Comparison of ENCODE assay signal across 24 cellular contexts in genomic region chrX:103733017-103733416, GRCh38. TPM values are rescaled to one million over a fixed set of nuclear protein-coding genes. Genes with fewer than 3 reads are reported as not detected.
"Had no signal": no experiment of that assay in that cellular context is flagged by ENCODE, and none has a peak within 500 bp of the region (broad histone marks: within the 10 kb centered on the region; RNA-seq: fewer than 3 reads in every experiment).

No MANE protein-coding gene starts in this region.

- H3K4me3 ChIP-seq: left ventricle myocardium inferior, neural progenitor cell, sigmoid colon, testis, upper lobe of left lung had no signal

- H3K4me1 ChIP-seq: sigmoid colon, testis, upper lobe of left lung had no signal

- DNase-seq: activated CD4-positive, alpha-beta memory T cell treated with anti-CD3 and anti-CD28 coated beads, Interleukin-2, amount 10 ng/mL, durations not matched to agents 7 days and 5 days; activated CD4-positive, alpha-beta T cell treated with anti-CD3 and anti-CD28 coated beads, Interleukin-2, amount 10 ng/mL, durations not matched to agents 24 days and 14 days; activated gamma-delta T cell; activated naive CD4-positive, alpha-beta T cell treated with anti-CD3 and anti-CD28 coated beads, Interleukin-2, amount 50 U/mL, for 16 hours; aorta; caudate nucleus; effector CD4-positive, alpha-beta T cell; erythroblast; hippocampal formation; left ventricle myocardium inferior; naive thymus-derived CD4-positive, alpha-beta T cell; retina; sigmoid colon; stimulated activated CD4-positive, alpha-beta T cell treated with anti-CD3 and anti-CD28 coated beads, Interleukin-2, amount 100 ng/mL, for 48 hours; stimulated activated naive CD4-positive, alpha-beta T cell; testis; upper lobe of left lung had no signal

- H3K36me3 ChIP-seq: left ventricle myocardium inferior, neural progenitor cell, sigmoid colon, upper lobe of left lung had no signal

- H3K9me3 ChIP-seq: left ventricle myocardium inferior, sigmoid colon, testis, upper lobe of left lung had no signal

- H2AFZ ChIP-seq: neural progenitor cell had no signal

- FAIRE-seq: endometrium, frontal cortex had no signal

- H3K27me3 ChIP-seq: neural progenitor cell, testis, upper lobe of left lung had no signal

- H3K9ac ChIP-seq: neural progenitor cell had no signal

- H3K27ac ChIP-seq: left ventricle myocardium inferior, neural progenitor cell, sigmoid colon, testis, upper lobe of left lung, VCaP had no signal

- H3K4me2 ChIP-seq: neural progenitor cell had no signal

RNA-seq across cellular contexts. Expression of gene TMEM31, which starts 22.3 kb away (rescaled TPM):
- total RNA-seq: activated CD4-positive, alpha-beta memory T cell treated with anti-CD3 and anti-CD28 coated beads, Interleukin-2, amount 10 ng/mL, durations not matched to agents 7 days and 5 days; activated CD4-positive, alpha-beta T cell treated with anti-CD3 and anti-CD28 coated beads, Interleukin-2, amount 10 ng/mL, durations not matched to agents 24 days and 14 days; aorta; frontal cortex; left ventricle myocardium inferior; lung microvascular endothelial cell; naive thymus-derived CD4-positive, alpha-beta T cell; omental fat pad; sigmoid colon; upper lobe of left lung had no signal
- polyA plus RNA-seq: adipose tissue; aorta; naive thymus-derived CD4-positive, alpha-beta T cell; sigmoid colon had no signal

RNA-seq across cellular contexts. Expression of gene PLP1, which starts 43.6 kb away (rescaled TPM):
- total RNA-seq: activated CD4-positive, alpha-beta memory T cell treated with anti-CD3 and anti-CD28 coated beads, Interleukin-2, amount 10 ng/mL, durations not matched to agents 7 days and 5 days; activated CD4-positive, alpha-beta T cell treated with anti-CD3 and anti-CD28 coated beads, Interleukin-2, amount 10 ng/mL, durations not matched to agents 24 days and 14 days; lung microvascular endothelial cell; naive thymus-derived CD4-positive, alpha-beta T cell had no signal
- polyA plus RNA-seq: naive thymus-derived CD4-positive, alpha-beta T cell had no signal
